In genomic region chr1:111270781-111271463, GRCh38 we compare ENCODE assay signal across 14 cellular contexts. TPM values are rescaled to one million over a fixed set of nuclear protein-coding genes. Genes with fewer than 3 reads are reported as not detected.
DNase-seq lines count a peak whose midpoint lies in the region; ATAC-seq, FAIRE-seq and TF ChIP-seq lines count a peak whose summit lies in the region.
"Had no signal": no experiment of that assay in that cellular context is flagged by ENCODE, and none has a peak within 500 bp of the region (broad histone marks: within the 10 kb centered on the region; RNA-seq: fewer than 3 reads in every experiment).

No MANE protein-coding gene starts in this region.

- BruUV-seq in HepG2 (replicated peaks; lab: Mats Ljungman, UMichigan), result no TSS peak

- H3K4me2 ChIP-seq in HepG2 (ENCODE audit: low read depth, low read length), result peak overlapping the region; percentile 23; the same call in 1 of the 2 replicates
- H3K4me2 ChIP-seq: hepatocyte had no signal

- no peak for DNase-seq in HepG2 (ENCODE audit: low spot score)
- no peak for DNase-seq in right lobe of liver
- peak; percentile 71 for DNase-seq in kidney
- no peak for DNase-seq in urothelium cell line (ENCODE audit: low spot score)
- no peak for DNase-seq in NCI-H510A (lab: John Stamatoyannopoulos, UW)
- no peak for DNase-seq in NCI-H748 treated with DMSO at 0.1 percent for 48 hours (lab: John Stamatoyannopoulos, UW)
- no peak for DNase-seq in HuH-7 (ENCODE audit: low spot score)
- DNase-seq: AML-193, EL, MM.1S had no signal

- TF ChIP-seq EP300 in HepG2 (IDR thresholded peaks at IDR 0.05; ENCODE audit: low read depth in 2 of 2, low read length in 2 of 2), result no peak
- TF ChIP-seq EP300 in HepG2 (CRISPR knock-in tag; IDR thresholded peaks at IDR 0.05; ENCODE audit: borderline replicate concordance), result no peak

- H3K4me1 Mint-ChIP-seq in activated naive CD8-positive, alpha-beta T cell (ENCODE audit: low read depth), result peaks cover 28% of the 10 kb centered on the region

- no peak overlapping the region for H2AFZ ChIP-seq in HepG2 (ENCODE audit: low read length)
- H2AFZ ChIP-seq: hepatocyte had no signal

- H3K4me3 ChIP-seq in HepG2 (replicated peaks in 1 of 3; ENCODE audit: insufficient read depth in 1 of 3, low read depth in 2 of 3, low read length in 3 of 3) (no peak overlapping the region), right lobe of liver (no peak overlapping the region), kidney (ENCODE audit: low read length in 2 of 2) (no peak overlapping the region)
- H3K4me3 ChIP-seq: esophagus muscularis mucosa, hepatocyte had no signal

- H3K9ac ChIP-seq in HepG2 (ENCODE audit: insufficient read depth, low read depth, low read length), result no peak overlapping the region
- no peak overlapping the region for H3K9ac ChIP-seq in kidney (ENCODE audit: low read length in 2 of 2)

- H3K27me3 ChIP-seq in HepG2 (ENCODE audit: control insufficient read depth in 1 of 2, insufficient read depth in 2 of 2, low read length in 2 of 2) (peaks cover 0 to 3% of the 10 kb centered on the region in 2 experiments; a peak in 3 of 5 replicates), right lobe of liver (peaks cover 0 to 8% of the 10 kb centered on the region in 2 donors)
- H3K27me3 ChIP-seq: hepatocyte had no signal

- no peak for TF ChIP-seq RAD21 in HepG2 (CRISPR knock-in tag; IDR thresholded peaks at IDR 0.05)

- intact Hi-C loops in HepG2 (cut with micrococcal nuclease; ENCODE audit: unreplicated experiment), result no loop called here
- intact Hi-C loops in right lobe of liver (cut with DNase I), result no loop called here
- intact Hi-C loops in kidney (cut with DNase I), result no loop called here

- H3K27me3 Mint-ChIP-seq in activated naive CD8-positive, alpha-beta T cell, result peaks cover 13% of the 10 kb centered on the region
- H3K27me3 Mint-ChIP-seq: progenitor cell of endocrine pancreas had no signal

- H3K27ac ChIP-seq in HepG2 (ENCODE audit: extremely low read length, insufficient read depth, low read length), result no peak overlapping the region
- H3K27ac ChIP-seq in right lobe of liver, result no peak overlapping the region
- H3K27ac ChIP-seq in kidney (ENCODE audit: low read depth in 2 of 2, low read length in 2 of 2), result no peak overlapping the region
- H3K27ac ChIP-seq: esophagus muscularis mucosa, hepatocyte had no signal

- H3K36me3 ChIP-seq in HepG2 (replicated peaks in 1 of 2; ENCODE audit: control insufficient read depth in 1 of 2, insufficient read depth in 2 of 2, low read length in 2 of 2) (no peaks in the 10 kb centered on the region), right lobe of liver (no peaks in the 10 kb centered on the region), kidney (ENCODE audit: control insufficient read depth in 1 of 2, insufficient read depth in 2 of 2, low read length in 2 of 2) (no peaks in the 10 kb centered on the region)
- H3K36me3 ChIP-seq: esophagus muscularis mucosa had no signal

- peaks cover 3% of the 10 kb centered on the region for H3K9me3 Mint-ChIP-seq in activated naive CD8-positive, alpha-beta T cell (ENCODE audit: low read depth)

- in situ Hi-C loops in HepG2 (cut with HindIII; ENCODE audit: extremely low pct_ligation_motif_present, low pct_unique_long_range_greater_than_20kb), result no loop called here

- H3K4me1 ChIP-seq in HepG2 (ENCODE audit: insufficient read depth, low read length) (peaks cover 8% of the 10 kb centered on the region), right lobe of liver (no peaks in the 10 kb centered on the region), kidney (ENCODE audit: control insufficient read depth in 1 of 2, insufficient read depth in 1 of 2, low read depth in 1 of 2, low read length in 2 of 2) (no peaks in the 10 kb centered on the region)

- WGBS in HepG2 (ENCODE audit: low lambda C conversion rate), result 73% methylated on average over 16 of the region's 40 CpGs
- 4% methylated on average over 10 of the region's 40 CpGs for WGBS in right lobe of liver (ENCODE audit: insufficient coverage, low coverage, low lambda C conversion rate, missing lambda C conversion rate)

- H3K9me3 ChIP-seq in HepG2 (ENCODE audit: low read length) (no peaks in the 10 kb centered on the region), right lobe of liver (no peaks in the 10 kb centered on the region), kidney (ENCODE audit: control insufficient read depth in 1 of 2, low read length in 2 of 2) (no peaks in the 10 kb centered on the region)
- H3K9me3 ChIP-seq: esophagus muscularis mucosa had no signal

- POLR2A ChIA-PET in HepG2 (lab: Yijun Ruan, JAX), result no interaction called here

- no peaks in the 10 kb centered on the region for H3K79me2 ChIP-seq in HepG2 (ENCODE audit: insufficient read depth, low read length)
- H3K79me2 ChIP-seq: hepatocyte had no signal

- no peak overlapping the region for H3K27ac Mint-ChIP-seq in activated naive CD8-positive, alpha-beta T cell
- H3K27ac Mint-ChIP-seq: progenitor cell of endocrine pancreas had no signal

- FAIRE-seq in HepG2 (lab: Jason Lieb, UNC), result no peak
- no peak for FAIRE-seq in kidney (lab: Jason Lieb, UNC)
- FAIRE-seq in urothelium cell line (lab: Jason Lieb, UNC), result peak; percentile 35

- peak; percentile 25; the same call in 2 of the 3 replicates for ATAC-seq in HepG2
- no peak for ATAC-seq in right lobe of liver

- CTCF ChIA-PET in HepG2 (lab: Yijun Ruan, JAX; ENCODE audit: low intra/inter-chr PET ratio, low total read pairs), result interaction anchor here (1.4 kb wide), 1 partner anchor 49 kb away, joined by 4 read pairs; no protein-coding TSS in a partner anchor

- TF ChIP-seq POLR2A in HepG2 (IDR thresholded peaks at IDR 0.05; ENCODE audit: insufficient read depth in 1 of 2, low read depth in 2 of 2, low read length in 2 of 2), result no peak
- no peak for TF ChIP-seq POLR2A in right lobe of liver (IDR thresholded peaks at IDR 0.05)

- TF ChIP-seq CTCF in HepG2 (CRISPR knock-in tag; IDR thresholded peaks at IDR 0.05) (0 out of 2 replicates have a peak, but pooled peaks have one; percentile 15), right lobe of liver (IDR thresholded peaks at IDR 0.05) (no peak), kidney (IDR thresholded peaks at IDR 0.05; ENCODE audit: borderline replicate concordance, extremely low read depth, insufficient read depth) (no peak)

- peak overlapping the region; percentile 76 for H3K4me3 Mint-ChIP-seq in activated naive CD8-positive, alpha-beta T cell

- H3K36me3 Mint-ChIP-seq in activated naive CD8-positive, alpha-beta T cell, result peaks cover 4% of the 10 kb centered on the region

- H4K20me1 ChIP-seq in HepG2 (ENCODE audit: insufficient read depth, low read length), result no peaks in the 10 kb centered on the region

RNA-seq across cellular contexts. Expression of gene CHIA, which starts 19.7 kb away (rescaled TPM):
- not detected in 2 replicates for total RNA-seq in HepG2 (2016; rRNA removed; fragmentation: Illumina TruSeq; extraction: Trizol)
- not detected in 2 replicates for total RNA-seq in HepG2 (2016; cell fraction: cytosol; rRNA removed; fragmentation: Illumina TruSeq; extraction: Trizol; ENCODE audit: low read depth)
- not detected in 2 replicates for total RNA-seq in HepG2 (2016; cell fraction: insoluble cytoplasmic fraction; rRNA removed; fragmentation: Illumina TruSeq; extraction: Trizol)
- total RNA-seq in HepG2 (2016; cell fraction: membrane; rRNA removed; fragmentation: Illumina TruSeq; extraction: Trizol), result not detected in 2 replicates
- not detected in 2 replicates for total RNA-seq in HepG2 (2016; cell fraction: nucleus; rRNA removed; fragmentation: Illumina TruSeq; extraction: Trizol)
- polyA plus RNA-seq in HepG2 (2011; rRNA removed), result not detected in 2 replicates
- not detected in 2 replicates for polyA plus RNA-seq in HepG2 (2011; cell fraction: cytosol; rRNA removed)
- not detected in 2 replicates for polyA plus RNA-seq in HepG2 (2011; cell fraction: nucleus; rRNA removed)
- polyA plus RNA-seq in HepG2 (2012), result not detected in 2 replicates
- polyA plus RNA-seq in HepG2 (2016; cell fraction: cytosol; fragmentation: Illumina TruSeq; extraction: Trizol; ENCODE audit: low read depth), result not detected in 2 replicates
- polyA plus RNA-seq in HepG2 (2016; cell fraction: insoluble cytoplasmic fraction; fragmentation: Illumina TruSeq; extraction: Trizol; ENCODE audit: low read depth), result not detected in 2 replicates
- not detected in 2 replicates for polyA plus RNA-seq in HepG2 (2016; cell fraction: membrane; fragmentation: Illumina TruSeq; extraction: Trizol; ENCODE audit: low read depth)
- not detected in 2 replicates for polyA plus RNA-seq in HepG2 (2016; cell fraction: nucleus; fragmentation: Illumina TruSeq; extraction: Trizol; ENCODE audit: insufficient read depth, low read depth)
- polyA minus RNA-seq in HepG2 (2011; rRNA and poly(A)+ RNA removed; ENCODE audit: low replicate concordance), result not detected in 2 replicates
- polyA minus RNA-seq in HepG2 (2011; cell fraction: cytosol; rRNA and poly(A)+ RNA removed), result not detected in 2 replicates
- polyA minus RNA-seq in HepG2 (2011; cell fraction: nucleus; rRNA and poly(A)+ RNA removed), result not detected in 2 replicates
- not detected for total RNA-seq in right lobe of liver
- total RNA-seq in kidney, result not detected
- polyA plus RNA-seq in kidney (ENCODE audit: insufficient read depth, low read depth, low replicate concordance), result 0.52 TPM
- total RNA-seq: esophagus muscularis mucosa, hepatocyte, progenitor cell of endocrine pancreas had no signal
- polyA plus RNA-seq: hepatocyte had no signal

RNA-seq across cellular contexts. Expression of gene CHI3L2, which starts 43.4 kb away (rescaled TPM):
- total RNA-seq in HepG2 (2016; rRNA removed; fragmentation: Illumina TruSeq; extraction: Trizol), result 1.7 and 1.9 TPM in 2 replicates
- 1.5 and 2.1 TPM in 2 replicates for total RNA-seq in HepG2 (2016; cell fraction: cytosol; rRNA removed; fragmentation: Illumina TruSeq; extraction: Trizol; ENCODE audit: low read depth)
- 1.5 and 1.6 TPM in 2 replicates for total RNA-seq in HepG2 (2016; cell fraction: insoluble cytoplasmic fraction; rRNA removed; fragmentation: Illumina TruSeq; extraction: Trizol)
- 1.7 and 2.0 TPM in 2 replicates for total RNA-seq in HepG2 (2016; cell fraction: membrane; rRNA removed; fragmentation: Illumina TruSeq; extraction: Trizol)
- 0.90 and 1.4 TPM in 2 replicates for total RNA-seq in HepG2 (2016; cell fraction: nucleus; rRNA removed; fragmentation: Illumina TruSeq; extraction: Trizol)
- 0.46 and 0.65 TPM in 2 replicates for polyA plus RNA-seq in HepG2 (2011; rRNA removed)
- polyA plus RNA-seq in HepG2 (2011; cell fraction: cytosol; rRNA removed), result 0.44 and 0.51 TPM in 2 replicates
- polyA plus RNA-seq in HepG2 (2011; cell fraction: nucleus; rRNA removed), result 0.13 and 0.55 TPM in 2 replicates
- polyA plus RNA-seq in HepG2 (2012), result 0.35 and 0.46 TPM in 2 replicates
- 0.80 and 1.0 TPM in 2 replicates for polyA plus RNA-seq in HepG2 (2016; cell fraction: cytosol; fragmentation: Illumina TruSeq; extraction: Trizol; ENCODE audit: low read depth)
- polyA plus RNA-seq in HepG2 (2016; cell fraction: insoluble cytoplasmic fraction; fragmentation: Illumina TruSeq; extraction: Trizol; ENCODE audit: low read depth), result 1.2 and 1.8 TPM in 2 replicates
- polyA plus RNA-seq in HepG2 (2016; cell fraction: membrane; fragmentation: Illumina TruSeq; extraction: Trizol; ENCODE audit: low read depth), result 1.1 and 1.5 TPM in 2 replicates
- polyA plus RNA-seq in HepG2 (2016; cell fraction: nucleus; fragmentation: Illumina TruSeq; extraction: Trizol; ENCODE audit: insufficient read depth, low read depth), result 2.6 and 3.9 TPM in 2 replicates
- polyA minus RNA-seq in HepG2 (2011; rRNA and poly(A)+ RNA removed; ENCODE audit: low replicate concordance), result not detected in 2 replicates
- polyA minus RNA-seq in HepG2 (2011; cell fraction: cytosol; rRNA and poly(A)+ RNA removed), result not detected in 2 replicates
- 1.2 and 1.3 TPM in 2 replicates for polyA minus RNA-seq in HepG2 (2011; cell fraction: nucleus; rRNA and poly(A)+ RNA removed)
- under 1 TPM in 5 of 6 experiments, not detected in 1; 0.15 to 0.58 (median 0.26) TPM for total RNA-seq in right lobe of liver
- 27.2 TPM for total RNA-seq in kidney
- polyA plus RNA-seq in kidney (ENCODE audit: insufficient read depth, low read depth, low replicate concordance), result 5.8 TPM
- total RNA-seq: progenitor cell of endocrine pancreas had no signal
